15 cellular contexts compared by ENCODE assay signal in genomic region chr19:47183579-47183978, GRCh38. TPM values are rescaled to one million over a fixed set of nuclear protein-coding genes. Genes with fewer than 3 reads are reported as not detected.
DNase-seq lines count a peak whose midpoint lies in the region; ATAC-seq and TF ChIP-seq lines count a peak whose summit lies in the region.
"Had no signal": no experiment of that assay in that cellular context is flagged by ENCODE, and none has a peak within 500 bp of the region (broad histone marks: within the 10 kb centered on the region; RNA-seq: fewer than 3 reads in every experiment).

No MANE protein-coding gene starts in this region.

- peak overlapping the region; percentile 36 for H3K4me3 Mint-ChIP-seq in CD4-positive, alpha-beta T cell
- no peak overlapping the region for H3K4me3 Mint-ChIP-seq in nephron
- H3K4me3 Mint-ChIP-seq: neural progenitor cell had no signal

- peak overlapping the region; percentile 94 for H3K27ac Mint-ChIP-seq in CD4-positive, alpha-beta T cell
- H3K27ac Mint-ChIP-seq in nephron, result peak overlapping the region; percentile 20 to 74 (median 57)
- H3K27ac Mint-ChIP-seq: neural progenitor cell had no signal

- intact Hi-C loops in CD4-positive, alpha-beta T cell (cut with DNase I, micrococcal nuclease), result no loop called here
- intact Hi-C loops in uterus (cut with DNase I; ENCODE audit: low total_unique reads), result no loop called here

- no peaks in the 10 kb centered on the region for H4K20me1 ChIP-seq in OCI-LY3 (ENCODE audit: insufficient read depth, low read length)

- peaks cover 71% of the 10 kb centered on the region for H3K4me1 Mint-ChIP-seq in CD4-positive, alpha-beta T cell (ENCODE audit: low read depth)
- peaks cover 21% of the 10 kb centered on the region for H3K4me1 Mint-ChIP-seq in nephron

- no peak overlapping the region for H3K27ac ChIP-seq in CD4-positive, alpha-beta T cell (ENCODE audit: low read depth, low read length)
- H3K27ac ChIP-seq in OCI-LY3 (ENCODE audit: low read length) (peak overlapping the region; percentile 52; the same call in 1 of the 2 replicates), brain microvascular endothelial cell (peak overlapping the region; percentile 87), uterus (no peak overlapping the region)
- H3K27ac ChIP-seq: neural progenitor cell, PC-9, vagina had no signal

- no peak overlapping the region for H2AFZ ChIP-seq in OCI-LY3 (ENCODE audit: low read depth, low read length)
- H2AFZ ChIP-seq: neural progenitor cell, PC-9 had no signal

- H3K79me2 ChIP-seq in OCI-LY3 (ENCODE audit: low read length), result peaks cover 55% of the 10 kb centered on the region

- CTCF ChIA-PET in CD4-positive, alpha-beta T cell (lab: Charles Lee), result interaction anchor here (1.3 to 1.6 kb wide), 2 partner anchors 17 to 27 kb away, joined by 4 read pairs; no protein-coding TSS in a partner anchor

- TF ChIP-seq POLR2A in uterus (IDR thresholded peaks at IDR 0.05), result no peak

- no peaks in the 10 kb centered on the region for H3K27me3 Mint-ChIP-seq in CD4-positive, alpha-beta T cell
- H3K27me3 Mint-ChIP-seq in nephron (ENCODE audit: low read depth), result no peaks in the 10 kb centered on the region

- H3K4me3 ChIP-seq in OCI-LY3 (ENCODE audit: low read length) (no peak overlapping the region), brain microvascular endothelial cell (ENCODE audit: low read depth, low read length) (no peak overlapping the region), uterus (no peak overlapping the region)
- H3K4me3 ChIP-seq: neural progenitor cell, PC-9, vagina had no signal

- H3K4me1 ChIP-seq in OCI-LY3 (ENCODE audit: low read length) (peaks cover 64% of the 10 kb centered on the region), uterus (no peaks in the 10 kb centered on the region)
- H3K4me1 ChIP-seq: neural progenitor cell had no signal

- H3K9me3 Mint-ChIP-seq in CD4-positive, alpha-beta T cell, result no peaks in the 10 kb centered on the region
- H3K9me3 Mint-ChIP-seq in nephron, result no peaks in the 10 kb centered on the region
- H3K9me3 Mint-ChIP-seq: neural progenitor cell had no signal

- H3K9ac ChIP-seq in OCI-LY3 (ENCODE audit: low read length), result no peak overlapping the region
- H3K9ac ChIP-seq: neural progenitor cell had no signal

- POLR2A ChIA-PET in CD4-positive, alpha-beta T cell (lab: Charles Lee), result no interaction called here

- no peaks in the 10 kb centered on the region for H3K9me3 ChIP-seq in CD4-positive, alpha-beta T cell (ENCODE audit: control insufficient read depth, low read length)
- H3K9me3 ChIP-seq in OCI-LY3 (ENCODE audit: insufficient read depth, low read length) (no peaks in the 10 kb centered on the region), uterus (no peaks in the 10 kb centered on the region)
- H3K9me3 ChIP-seq: vagina had no signal

- no peaks in the 10 kb centered on the region for H3K27me3 ChIP-seq in CD4-positive, alpha-beta T cell (ENCODE audit: control insufficient read depth, insufficient read depth, low read length)
- H3K27me3 ChIP-seq in OCI-LY3 (ENCODE audit: low read depth, low read length), result no peaks in the 10 kb centered on the region
- H3K27me3 ChIP-seq in brain microvascular endothelial cell (replicated peaks), result no peaks in the 10 kb centered on the region
- no peaks in the 10 kb centered on the region for H3K27me3 ChIP-seq in uterus
- H3K27me3 ChIP-seq: neural progenitor cell, vagina had no signal

- H3K36me3 ChIP-seq in OCI-LY3 (replicated peaks; ENCODE audit: low read depth, low read length) (peaks cover 47% of the 10 kb centered on the region), brain microvascular endothelial cell (replicated peaks) (peaks cover 3% of the 10 kb centered on the region), uterus (no peaks in the 10 kb centered on the region)
- H3K36me3 ChIP-seq: neural progenitor cell had no signal

- ATAC-seq in CD4-positive, alpha-beta T cell (ENCODE audit: poor library complexity), result no peak
- ATAC-seq: sciatic nerve had no signal

- in situ Hi-C loops in brain microvascular endothelial cell (cut with HindIII; ENCODE audit: low pct_ligation_motif_present, low sequenced_read_pairs), result no loop called here

- no peak overlapping the region for H3K4me2 ChIP-seq in OCI-LY3 (ENCODE audit: low read length)
- H3K4me2 ChIP-seq: neural progenitor cell, PC-9 had no signal

- TF ChIP-seq CTCF in CD4-positive, alpha-beta T cell (IDR thresholded peaks at IDR 0.05), result no peak
- TF ChIP-seq CTCF in OCI-LY3 (IDR thresholded peaks at IDR 0.05; ENCODE audit: low read depth, low read length), result no peak
- no peak for TF ChIP-seq CTCF in brain microvascular endothelial cell (IDR thresholded peaks at IDR 0.05; ENCODE audit: low read depth, low read length, missing control alignments)
- TF ChIP-seq CTCF in nephron (IDR thresholded peaks at IDR 0.05; ENCODE audit: unreplicated experiment in 3 of 3), result no peak
- TF ChIP-seq CTCF in uterus (IDR thresholded peaks at IDR 0.05), result no peak

- peaks cover 41% of the 10 kb centered on the region for H3K36me3 Mint-ChIP-seq in CD4-positive, alpha-beta T cell (ENCODE audit: low read depth)
- peaks cover 37% of the 10 kb centered on the region for H3K36me3 Mint-ChIP-seq in nephron (ENCODE audit: low read depth)

- DNase-seq in CD4-positive, alpha-beta T cell, result no peak
- DNase-seq in brain microvascular endothelial cell (no peak), GF-D8 (lab: John Stamatoyannopoulos, UW) (no peak), uterus (no peak)
- no peak for DNase-seq in activated CD8-positive, alpha-beta memory T cell treated with anti-CD3 and anti-CD28 coated beads, Interleukin-2, amount 50 U/mL, for 48 hours
- DNase-seq: DMS53; NCI-H1694; NCI-H510A treated with DMSO at 0.1 percent for 48 hours; PC-9; stimulated activated CD4-positive, alpha-beta T cell treated with anti-CD3 and anti-CD28 coated beads, Interleukin-2, amount 100 ng/mL, for 48 hours had no signal

RNA-seq across cellular contexts. Expression of gene BBC3, which starts 47.4 kb away (rescaled TPM):
- 10 to 100 TPM; 39.8 to 42.1 TPM for total RNA-seq in CD4-positive, alpha-beta T cell
- 10 to 100 TPM in 1 of 4 donors, 1 to 10 TPM in 3; 3.2 to 11.1 (median 4.8) TPM for total RNA-seq in uterus

RNA-seq across cellular contexts. Expression of gene SAE1, which starts 52.9 kb away (rescaled TPM):
- 10 to 100 TPM; 29.6 to 30.9 TPM for total RNA-seq in CD4-positive, alpha-beta T cell
- total RNA-seq in uterus, result 100 to 1,000 TPM in 1 of 4 donors, 10 to 100 TPM in 3; 17.6 to 144 (median 45.6) TPM

Comparison
In these comparisons a context has a peak if more than half of its experiments do, and no peak if none do; other contexts are left out.
1. H3K27ac ChIP-seq: peak in OCI-LY3 (single experiment) and brain microvascular endothelial cell (single experiment); none in CD4-positive, alpha-beta T cell (single experiment) and uterus (0 of 2).